ENCODE assay signal across 1 cellular context in the genomic region with DNA sequence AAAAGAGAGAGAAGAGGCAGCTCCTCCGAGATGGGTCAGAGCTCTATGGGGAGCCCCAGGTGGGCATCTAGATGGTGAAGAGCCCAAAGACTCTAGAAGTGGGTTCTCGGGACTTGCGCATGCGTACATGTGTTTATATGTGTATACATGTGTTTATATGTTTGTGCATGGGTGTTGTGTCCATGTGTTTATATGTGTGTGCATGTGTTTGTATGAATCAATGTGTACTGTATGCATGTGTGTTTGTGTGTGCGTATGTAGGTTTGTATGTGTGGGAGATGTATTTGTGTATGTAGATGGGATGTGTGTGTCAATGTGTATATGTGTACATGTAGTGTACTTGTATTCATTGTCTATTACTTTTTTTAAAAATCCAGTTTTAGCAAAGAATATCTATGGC.
A peak's percentile ranks its signal among the peaks of the same experiment; 100 is the strongest.
TF ChIP-seq lines count a peak whose summit lies in the region.

No MANE protein-coding gene starts in this region.

TF ChIP-seq in HepG2, 621 proteins besides CTCF, POLR2A, EP300 and RAD21:
- TF ChIP-seq, protein P1, sequence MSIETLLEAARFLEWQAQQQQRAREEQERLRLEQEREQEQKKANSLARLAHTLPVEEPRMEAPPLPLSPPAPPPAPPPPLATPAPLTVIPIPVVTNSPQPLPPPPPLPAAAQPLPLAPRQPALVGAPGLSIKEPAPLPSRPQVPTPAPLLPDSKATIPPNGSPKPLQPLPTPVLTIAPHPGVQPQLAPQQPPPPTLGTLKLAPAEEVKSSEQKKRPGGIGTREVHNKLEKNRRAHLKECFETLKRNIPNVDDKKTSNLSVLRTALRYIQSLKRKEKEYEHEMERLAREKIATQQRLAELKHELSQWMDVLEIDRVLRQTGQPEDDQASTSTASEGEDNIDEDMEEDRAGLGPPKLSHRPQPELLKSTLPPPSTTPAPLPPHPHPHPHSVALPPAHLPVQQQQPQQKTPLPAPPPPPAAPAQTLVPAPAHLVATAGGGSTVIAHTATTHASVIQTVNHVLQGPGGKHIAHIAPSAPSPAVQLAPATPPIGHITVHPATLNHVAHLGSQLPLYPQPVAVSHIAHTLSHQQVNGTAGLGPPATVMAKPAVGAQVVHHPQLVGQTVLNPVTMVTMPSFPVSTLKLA (IDR thresholded peaks at IDR 0.05), result peak; percentile 100
- no peak for TF ChIP-seq ZNF260 (CRISPR knock-in tag; IDR thresholded peaks at IDR 0.05; ENCODE audit: borderline replicate concordance, low read depth)
